In the genomic region with DNA sequence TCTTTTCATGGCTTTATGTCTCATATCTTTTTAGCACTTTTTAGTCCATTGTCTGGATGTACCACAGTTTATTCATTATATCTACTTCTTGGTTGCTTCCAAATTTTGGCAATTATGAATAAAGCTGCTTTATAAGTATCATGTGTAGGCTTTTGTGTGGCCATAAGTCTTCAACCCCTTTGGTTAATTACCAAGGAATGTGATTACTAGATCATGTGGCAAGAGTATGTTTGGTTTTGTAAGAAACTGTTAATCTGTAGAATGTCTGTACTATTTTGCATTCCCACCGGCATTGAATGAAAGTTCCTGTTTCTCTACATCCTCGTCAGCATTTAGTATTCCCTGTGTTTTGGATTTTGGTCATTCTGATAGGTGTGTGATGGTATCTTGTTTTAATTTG, we compare ENCODE assay signal across 35 cellular contexts.
"Had no signal": no experiment of that assay in that cellular context is flagged by ENCODE, and none has a peak within 500 bp of the region (broad histone marks: within the 10 kb centered on the region; RNA-seq: fewer than 3 reads in every experiment).

No MANE protein-coding gene starts in this region.

- H3K4me2 ChIP-seq: KMS-11 had no signal

- H3K9ac ChIP-seq: KMS-11 had no signal

- H3K27me3 ChIP-seq: MG63 had no signal

- H3K4me3 ChIP-seq: MG63 had no signal

- H3K27ac ChIP-seq: KMS-11 had no signal

- DNase-seq: Karpas-422, Kasumi-1, KG1, MG63, MM.1S, MV-4-11, NCI-H1048, NCI-H1092, NCI-H1092 treated with DMSO at 0.1 percent for 48 hours, NCI-H1105, NCI-H1105 treated with DMSO at 0.1 percent for 48 hours, NCI-H1417, NCI-H1436, NCI-H1436 treated with DMSO at 0.1 percent for 48 hours, NCI-H1694, NCI-H1694 treated with DMSO at 0.1 percent for 48 hours, NCI-H187, NCI-H187 treated with DMSO at 0.1 percent for 48 hours, NCI-H1930, NCI-H2029, NCI-H2029 treated with DMSO at 0.1 percent for 48 hours, NCI-H2081, NCI-H2081 treated with DMSO at 0.1 percent for 48 hours, NCI-H2107, NCI-H2171, NCI-H2171 treated with DMSO at 0.1 percent for 48 hours, NCI-H2227 treated with DMSO at 0.1 percent for 48 hours, NCI-H226, NCI-H345, NCI-H446, NCI-H446 treated with DMSO at 0.1 percent for 48 hours, NCI-H510A, NCI-H510A treated with DMSO at 0.1 percent for 48 hours, NCI-H524 had no signal
